11 cellular contexts compared by ENCODE assay signal in genomic region chr1:115063238-115063901, GRCh38. TPM values are rescaled to one million over a fixed set of nuclear protein-coding genes. Genes with fewer than 3 reads are reported as not detected.
DNase-seq lines count a peak whose midpoint lies in the region; ATAC-seq and TF ChIP-seq lines count a peak whose summit lies in the region.
"Had no signal": no experiment of that assay in that cellular context is flagged by ENCODE, and none has a peak within 500 bp of the region (broad histone marks: within the 10 kb centered on the region; RNA-seq: fewer than 3 reads in every experiment).

No MANE protein-coding gene starts in this region.

- no peaks in the 10 kb centered on the region for H3K9me3 ChIP-seq in transverse colon

- no peak for TF ChIP-seq POLR2A in transverse colon (IDR thresholded peaks at IDR 0.05)

- no peak for ATAC-seq in HG02981 (IDR thresholded peaks at IDR 0.05; ENCODE audit: unreplicated experiment)

- 72 to 74% methylated on average over 7 of the region's 7 CpGs for WGBS in transverse colon (ENCODE audit: low coverage in 1 of 2), 2 donors

- TF ChIP-seq EP300 in transverse colon (IDR thresholded peaks at IDR 0.05; ENCODE audit: low read depth), result no peak

- H3K27me3 ChIP-seq in transverse colon, result no peaks in the 10 kb centered on the region

- no peaks in the 10 kb centered on the region for H3K36me3 ChIP-seq in transverse colon

- H3K27ac ChIP-seq in transverse colon, result peak overlapping the region; percentile 15 to 43 (median 33)
- H3K27ac ChIP-seq: C4-2B had no signal

- no peaks in the 10 kb centered on the region for H3K9me3 Mint-ChIP-seq in chondrocyte (ENCODE audit: low read depth)

- H3K4me3 Mint-ChIP-seq in chondrocyte (ENCODE audit: unreplicated experiment), result no peak overlapping the region

- peak; percentile 37 for DNase-seq in stimulated activated CD4-positive, alpha-beta T cell treated with anti-CD3 and anti-CD28 coated beads, Interleukin-1b, Interleukin-23, amount 100 ng/mL, for 48 hours
- DNase-seq in stimulated activated CD4-positive, alpha-beta T cell treated with anti-CD3 and anti-CD28 coated beads, Interleukin-12 subunit alpha, Interleukin-12 subunit beta, amount 100 ng/mL, for 4 hours, result no peak
- DNase-seq in SW480 (ENCODE audit: low spot score) (peak; percentile 35), chondrocyte (ENCODE audit: low spot score) (no peak), transverse colon (no peak), anterior cingulate cortex (lab: John Stamatoyannopoulos, UW) (no peak), putamen (ENCODE audit: low spot score) (no peak)
- DNase-seq: NCI-H2227 treated with DMSO at 0.1 percent for 48 hours had no signal

- H3K4me1 Mint-ChIP-seq in chondrocyte (ENCODE audit: low read depth), result peaks cover 87% of the 10 kb centered on the region

- H3K27me3 Mint-ChIP-seq in chondrocyte (ENCODE audit: low read depth), result no peaks in the 10 kb centered on the region

- TF ChIP-seq CTCF in chondrocyte (IDR thresholded peaks at IDR 0.05) (no peak), transverse colon (IDR thresholded peaks at IDR 0.05) (no peak)

- H3K4me3 ChIP-seq in transverse colon, result no peak overlapping the region

- intact Hi-C loops in transverse colon (cut with DNase I; ENCODE audit: low total_unique reads), result no loop called here

- H3K36me3 Mint-ChIP-seq in chondrocyte (ENCODE audit: low read depth), result peaks cover 39% of the 10 kb centered on the region

- peaks cover 9 to 27% (median 14%) of the 10 kb centered on the region in 4 donors for H3K4me1 ChIP-seq in transverse colon

- peak overlapping the region; percentile 69 for H3K27ac Mint-ChIP-seq in chondrocyte (ENCODE audit: unreplicated experiment)

- in situ Hi-C loops in transverse colon (cut with MboI; ENCODE audit: low pct_ligation_motif_present in 1 of 4, low pct_unique_long_range_greater_than_20kb in 1 of 4, low sequenced_read_pairs in 3 of 4), result no loop called here

RNA-seq across cellular contexts. Expression of gene TSPAN2, which starts 25.9 kb away (rescaled TPM):
- 218 to 498 TPM (median 227 TPM) in 3 replicates for total RNA-seq in chondrocyte
- total RNA-seq in transverse colon, result 10 to 100 TPM; 10.8 to 16.4 (median 11.7) TPM

RNA-seq across cellular contexts. Expression of gene TSHB, which starts 33.7 kb away (rescaled TPM):
- total RNA-seq in chondrocyte, result not detected in 3 replicates
- not detected for total RNA-seq in transverse colon
- total RNA-seq: esophagus mucosa had no signal

Comparison
In these comparisons a context has a peak if more than half of its experiments do, and no peak if none do; other contexts are left out.
1. DNase-seq: peak in stimulated activated CD4-positive, alpha-beta T cell treated with anti-CD3 and anti-CD28 coated beads, Interleukin-1b, Interleukin-23, amount 100 ng/mL, for 48 hours (single experiment) and SW480 (single experiment); none in stimulated activated CD4-positive, alpha-beta T cell treated with anti-CD3 and anti-CD28 coated beads, Interleukin-12 subunit alpha, Interleukin-12 subunit beta, amount 100 ng/mL, for 4 hours (single experiment), chondrocyte (single experiment), transverse colon (single experiment), anterior cingulate cortex (0 of 58) and putamen (single experiment).
2. RNA of gene TSPAN2, which starts 25.9 kb away (total RNA-seq): 218 to 498 TPM in chondrocyte; 10.8 to 16.4 TPM in transverse colon; every median in the first group is over 10 times any median in the second.